Comparison of ENCODE assay signal across 22 cellular contexts in genomic region chr3:46080124-46080991, GRCh38. TPM values are rescaled to one million over a fixed set of nuclear protein-coding genes. Genes with fewer than 3 reads are reported as not detected.
DNase-seq lines count a peak whose midpoint lies in the region; ATAC-seq and TF ChIP-seq lines count a peak whose summit lies in the region.
"Had no signal": no experiment of that assay in that cellular context is flagged by ENCODE, and none has a peak within 500 bp of the region (broad histone marks: within the 10 kb centered on the region; RNA-seq: fewer than 3 reads in every experiment).

No MANE protein-coding gene starts in this region.

- TF ChIP-seq CTCF in HEK293 (tag by site-specific recombination; IDR thresholded peaks at IDR 0.05) (no peak), neutrophil (IDR thresholded peaks at IDR 0.05) (no peak)

- H3K9me3 ChIP-seq in HEK293 (ENCODE audit: control insufficient read depth, insufficient read depth, low read depth, low read length) (no peaks in the 10 kb centered on the region), neutrophil (no peaks in the 10 kb centered on the region)
- no peaks in the 10 kb centered on the region for H3K9me3 ChIP-seq in CD8-positive, alpha-beta memory T cell (ENCODE audit: low read length)
- H3K9me3 ChIP-seq: BLaER1, lower lobe of right lung, spleen had no signal

- POLR2A ChIA-PET in HEK293 (lab: Yijun Ruan, JAX) = no interaction called here
- POLR2A ChIA-PET in CD8-positive, alpha-beta memory T cell (lab: Charles Lee) = no interaction called here

- H3K4me3 ChIP-seq in HEK293 (ENCODE audit: low read depth, low read length) (no peak overlapping the region), neutrophil (ENCODE audit: low read depth in 1 of 2, low read length in 1 of 2) (no peak overlapping the region)
- H3K4me3 ChIP-seq in CD8-positive, alpha-beta memory T cell (ENCODE audit: low read length) = no peak overlapping the region
- H3K4me3 ChIP-seq: BLaER1, lower lobe of right lung, spleen had no signal

- no peak overlapping the region for H3K4me3 Mint-ChIP-seq in stimulated activated naive CD8-positive, alpha-beta T cell treated with anti-CD3 and anti-CD28 coated beads, Interleukin-15, amount 100 ng/mL, for 72 hours
- no peak overlapping the region for H3K4me3 Mint-ChIP-seq in CD8-positive, alpha-beta memory T cell

- no peaks in the 10 kb centered on the region for H3K36me3 ChIP-seq in HEK293 (ENCODE audit: control insufficient read depth in 2 of 2, insufficient read depth in 1 of 2, low read length in 2 of 2)
- no peaks in the 10 kb centered on the region for H3K36me3 ChIP-seq in neutrophil
- no peaks in the 10 kb centered on the region for H3K36me3 ChIP-seq in CD8-positive, alpha-beta memory T cell (ENCODE audit: insufficient read depth, low read length)
- H3K36me3 ChIP-seq: BLaER1, lower lobe of right lung, spleen had no signal

- H3K4me1 Mint-ChIP-seq in stimulated activated naive CD8-positive, alpha-beta T cell treated with anti-CD3 and anti-CD28 coated beads, Interleukin-15, amount 100 ng/mL, for 72 hours = peaks cover 37% of the 10 kb centered on the region
- H3K4me1 Mint-ChIP-seq in CD8-positive, alpha-beta memory T cell = peaks cover 20 to 33% (median 22%) of the 10 kb centered on the region in 3 donors

- no peaks in the 10 kb centered on the region for H3K27me3 ChIP-seq in neutrophil
- H3K27me3 ChIP-seq in CD8-positive, alpha-beta memory T cell (ENCODE audit: insufficient read depth, low read length, poor library complexity, severe bottlenecking) = no peaks in the 10 kb centered on the region
- H3K27me3 ChIP-seq: BLaER1, spleen had no signal

- H3K4me1 ChIP-seq in HEK293 (ENCODE audit: control insufficient read depth, insufficient read depth, low read length) (no peaks in the 10 kb centered on the region), neutrophil (ENCODE audit: control insufficient read depth in 1 of 2, insufficient read depth in 1 of 2, low read depth in 1 of 2, low read length in 1 of 2) (peaks cover 11 to 15% of the 10 kb centered on the region in 2 experiments)
- peaks cover 12% of the 10 kb centered on the region for H3K4me1 ChIP-seq in CD8-positive, alpha-beta memory T cell (ENCODE audit: insufficient read depth, low read length)
- H3K4me1 ChIP-seq: BLaER1 had no signal

- CTCF ChIA-PET in HEK293 (lab: Yijun Ruan, JAX) = interaction anchor here (0.6 to 6.7 kb wide), 9 partner anchors 21 to 834 kb away, joined by 3 to 80 read pairs (median 5); partner anchors contain the start of gene CCR1
- CTCF ChIA-PET in CD8-positive, alpha-beta memory T cell (lab: Charles Lee) = interaction anchor here (1.0 to 11.0 kb wide), 8 partner anchors 8 to 290 kb away, joined by 3 to 295 read pairs (median 6); partner anchors contain the start of genes CCR5 and CXCR6

- ATAC-seq in stimulated activated naive CD8-positive, alpha-beta T cell treated with anti-CD3 and anti-CD28 coated beads, Interleukin-15, amount 100 ng/mL, for 72 hours = no peak
- ATAC-seq: lower lobe of right lung; stimulated activated naive CD8-positive, alpha-beta T cell treated with anti-CD3 and anti-CD28 coated beads, Interleukin-15, Interleukin-2, amounts not matched to agents 100 U/mL and 50 U/mL, for 24 hours had no signal

- peaks cover 24% of the 10 kb centered on the region for H3K27me3 Mint-ChIP-seq in stimulated activated naive CD8-positive, alpha-beta T cell treated with anti-CD3 and anti-CD28 coated beads, Interleukin-15, amount 100 ng/mL, for 72 hours
- H3K27me3 Mint-ChIP-seq in CD8-positive, alpha-beta memory T cell = no peaks in the 10 kb centered on the region

- intact Hi-C loops in posterior cingulate gyrus (cut with DNase I) = loop anchor here (10.0 kb wide), 2 partner anchors 134 to 364 kb away; no protein-coding TSS in a partner anchor

- DNase-seq in COLO829 (ENCODE audit: low spot score) (peak; percentile 56), cerebellar cortex (ENCODE audit: low spot score) (peak; percentile 58), COLO668 (lab: John Stamatoyannopoulos, UW; ENCODE audit: unreplicated experiment) (no peak), posterior cingulate gyrus (no peak)
- no peak for DNase-seq in stimulated activated naive CD8-positive, alpha-beta T cell treated with anti-CD3 and anti-CD28 coated beads, Interleukin-15, amount 100 ng/mL, for 72 hours
- DNase-seq in CD8-positive, alpha-beta memory T cell = no peak
- DNase-seq: activated CD4-positive, alpha-beta T cell treated with anti-CD3 and anti-CD28 coated beads for 1 hour; activated naive CD4-positive, alpha-beta T cell treated with anti-CD3 and anti-CD28 coated beads, Interleukin-2, amount 50 U/mL, for 16 hours; cerebellar nuclear complex; lower lobe of right lung; NCI-H1694 treated with DMSO at 0.1 percent for 48 hours; NCI-H748 treated with DMSO at 0.1 percent for 48 hours; OCI-M1; SIG-M5; spleen; stimulated activated CD4-positive, alpha-beta T cell treated with anti-CD3 and anti-CD28 coated beads, Interleukin-4, amount 100 ng/mL, for 4 hours; stimulated activated naive CD8-positive, alpha-beta T cell treated with anti-CD3 and anti-CD28 coated beads, Interleukin-15, Interleukin-2, amounts not matched to agents 100 U/mL and 50 U/mL, for 24 hours had no signal

- H3K36me3 Mint-ChIP-seq in CD8-positive, alpha-beta memory T cell = peaks cover 0 to 3% (median 0%) of the 10 kb centered on the region in 3 donors

- no peaks in the 10 kb centered on the region for H3K9me3 Mint-ChIP-seq in stimulated activated naive CD8-positive, alpha-beta T cell treated with anti-CD3 and anti-CD28 coated beads, Interleukin-15, amount 100 ng/mL, for 72 hours
- H3K9me3 Mint-ChIP-seq in CD8-positive, alpha-beta memory T cell = no peaks in the 10 kb centered on the region

- no peak overlapping the region for H3K27ac Mint-ChIP-seq in stimulated activated naive CD8-positive, alpha-beta T cell treated with anti-CD3 and anti-CD28 coated beads, Interleukin-15, amount 100 ng/mL, for 72 hours
- peak overlapping the region in 1 of 8 donors; percentile 27 for H3K27ac Mint-ChIP-seq in CD8-positive, alpha-beta memory T cell

- H3K27ac ChIP-seq in HEK293 (ENCODE audit: extremely low read depth, low read depth, low read length) = no peak overlapping the region
- H3K27ac ChIP-seq in neutrophil = peak overlapping the region; percentile 16
- H3K27ac ChIP-seq in CD8-positive, alpha-beta memory T cell (ENCODE audit: low read depth, low read length) = no peak overlapping the region
- H3K27ac ChIP-seq: BLaER1, lower lobe of right lung had no signal

TF ChIP-seq in HEK293, 187 proteins besides CTCF, POLR2A, EP300 and RAD21:
- TF ChIP-seq ZNF404 (tag by site-specific recombination; IDR thresholded peaks at IDR 0.05) = no peak
- TF ChIP-seq ZNF324 (tag by site-specific recombination; IDR thresholded peaks at IDR 0.05) = no peak
- TF ChIP-seq SP7 (tag by site-specific recombination; IDR thresholded peaks at IDR 0.05) = peak; percentile 75
- TF ChIP-seq PRDM10 (tag by site-specific recombination; IDR thresholded peaks at IDR 0.05) = peak; percentile 44; the same call in 1 of the 2 replicates

RNA-seq across cellular contexts. Expression of gene XCR1, which starts 53.1 kb away (rescaled TPM):
- not detected for total RNA-seq in CD8-positive, alpha-beta memory T cell
- polyA plus RNA-seq in CD8-positive, alpha-beta memory T cell = not detected
- total RNA-seq: epithelial cell of proximal tubule, kidney epithelial cell had no signal

Comparison
In these comparisons a context has a peak if more than half of its experiments do, and no peak if none do; other contexts are left out.
1. DNase-seq: peak in COLO829 (single experiment) and cerebellar cortex (single experiment); none in COLO668 (single experiment), stimulated activated naive CD8-positive, alpha-beta T cell treated with anti-CD3 and anti-CD28 coated beads, Interleukin-15, amount 100 ng/mL, for 72 hours (0 of 2), posterior cingulate gyrus (0 of 10) and CD8-positive, alpha-beta memory T cell (0 of 5).